22 cellular contexts compared by ENCODE assay signal in genomic region chr12:70338531-70338930, GRCh38.
"Had no signal": no experiment of that assay in that cellular context is flagged by ENCODE, and none has a peak within 500 bp of the region (broad histone marks: within the 10 kb centered on the region; RNA-seq: fewer than 3 reads in every experiment).

No MANE protein-coding gene starts in this region.

- H3K27me3 Mint-ChIP-seq: activated B cell treated with CpG ODN at 0.5 μM for 24 hours; activated CD4-positive, alpha-beta memory T cell treated with anti-CD3 and anti-CD28 coated beads for 36 hours; naive B cell; progenitor cell of endocrine pancreas had no signal

- DNase-seq: activated B cell treated with CpG ODN at 0.5 μM for 24 hours; activated CD4-positive, alpha-beta memory T cell treated with anti-CD3 and anti-CD28 coated beads for 36 hours; activated CD4-positive, alpha-beta T cell treated with anti-CD3 and anti-CD28 coated beads for 4 hours; activated effector memory CD4-positive, alpha-beta T cell treated with Interleukin-2 at 50 U/mL for 16 hours; activated naive CD4-positive, alpha-beta T cell treated with anti-CD3 and anti-CD28 coated beads, Interleukin-2, amount 50 U/mL, for 16 hours; activated T-cell treated with anti-CD3 and anti-CD28 coated beads, Interleukin-2, amount 50 U/mL, for 4 hours; dorsolateral prefrontal cortex; endodermal cell; foreskin melanocyte; glutamatergic neuron; hypothalamus; mammary epithelial cell; naive B cell; stimulated activated naive CD8-positive, alpha-beta T cell treated with anti-CD3 and anti-CD28 coated beads, Interleukin-15, Interleukin-2, amounts not matched to agents 100 U/mL and 50 U/mL, for 24 hours; SW 1271; transverse colon had no signal

- H3K9me3 ChIP-seq: transverse colon, vagina had no signal

- H3K4me3 Mint-ChIP-seq: activated B cell treated with CpG ODN at 0.5 μM for 24 hours; activated CD4-positive, alpha-beta memory T cell treated with anti-CD3 and anti-CD28 coated beads for 36 hours; activated T-cell treated with anti-CD3 and anti-CD28 coated beads, Interleukin-2, amount 50 U/mL, for 4 hours; endodermal cell; naive B cell; neural crest cell had no signal

- H3K27ac ChIP-seq: dorsolateral prefrontal cortex, epithelial cell of prostate, transverse colon, vagina had no signal

- FAIRE-seq: keratinocyte had no signal

- ATAC-seq: activated T-cell treated with anti-CD3 and anti-CD28 coated beads, Interleukin-2, amount 50 U/mL, for 4 hours; left lobe of liver; stimulated activated naive CD8-positive, alpha-beta T cell treated with anti-CD3 and anti-CD28 coated beads, Interleukin-15, Interleukin-2, amounts not matched to agents 100 U/mL and 50 U/mL, for 24 hours had no signal

- H3K4me1 ChIP-seq: transverse colon, vagina had no signal

- H3K9me3 Mint-ChIP-seq: activated B cell treated with CpG ODN at 0.5 μM for 24 hours; activated CD4-positive, alpha-beta memory T cell treated with anti-CD3 and anti-CD28 coated beads for 36 hours; activated T-cell treated with anti-CD3 and anti-CD28 coated beads, Interleukin-2, amount 50 U/mL, for 4 hours; endodermal cell; naive B cell; neural crest cell had no signal

- H3K27ac Mint-ChIP-seq: activated B cell treated with CpG ODN at 0.5 μM for 24 hours; activated CD4-positive, alpha-beta memory T cell treated with anti-CD3 and anti-CD28 coated beads for 36 hours; endodermal cell had no signal

- H3K27me3 ChIP-seq: dorsolateral prefrontal cortex, transverse colon, vagina had no signal

- H3K4me1 Mint-ChIP-seq: activated B cell treated with CpG ODN at 0.5 μM for 24 hours, neural crest cell had no signal

- H3K4me3 ChIP-seq: dorsolateral prefrontal cortex, transverse colon, vagina had no signal
